Comparison of ENCODE assay signal across 8 cellular contexts in the genomic region with DNA sequence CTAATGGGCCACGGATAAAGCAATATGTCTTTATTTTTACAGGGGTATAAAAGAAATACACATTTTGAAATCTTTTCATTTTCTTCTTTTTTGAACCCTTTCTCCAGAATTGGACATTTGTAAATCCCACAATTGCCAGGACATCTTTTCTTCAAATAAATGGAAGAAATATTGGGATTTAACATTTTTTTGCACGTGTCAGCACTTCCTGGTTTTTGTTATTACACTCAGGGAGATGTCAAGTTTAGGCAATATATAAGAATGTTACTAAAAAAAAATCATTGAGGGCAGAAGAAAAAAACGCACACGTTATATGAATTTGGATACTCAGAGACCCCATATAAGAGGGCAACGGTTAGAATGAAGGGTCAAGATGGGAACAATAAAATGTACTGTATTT.
"Had no signal": no experiment of that assay in that cellular context is flagged by ENCODE, and none has a peak within 500 bp of the region (broad histone marks: within the 10 kb centered on the region; RNA-seq: fewer than 3 reads in every experiment).

No MANE protein-coding gene starts in this region.

- H3K4me2 ChIP-seq: KMS-11 had no signal

- H3K4me3 ChIP-seq: GM23248 had no signal

- FAIRE-seq: H54, HTR-8/SVneo had no signal

- H3K27ac ChIP-seq: GM23248, KMS-11 had no signal

- H2AFZ ChIP-seq: GM23248 had no signal

- DNase-seq: GM23248, GOT3, H9, HCEC 1CT, KBM-7 had no signal

- H3K9ac ChIP-seq: GM23248, KMS-11 had no signal
